14 cellular contexts compared by ENCODE assay signal in the genomic region with DNA sequence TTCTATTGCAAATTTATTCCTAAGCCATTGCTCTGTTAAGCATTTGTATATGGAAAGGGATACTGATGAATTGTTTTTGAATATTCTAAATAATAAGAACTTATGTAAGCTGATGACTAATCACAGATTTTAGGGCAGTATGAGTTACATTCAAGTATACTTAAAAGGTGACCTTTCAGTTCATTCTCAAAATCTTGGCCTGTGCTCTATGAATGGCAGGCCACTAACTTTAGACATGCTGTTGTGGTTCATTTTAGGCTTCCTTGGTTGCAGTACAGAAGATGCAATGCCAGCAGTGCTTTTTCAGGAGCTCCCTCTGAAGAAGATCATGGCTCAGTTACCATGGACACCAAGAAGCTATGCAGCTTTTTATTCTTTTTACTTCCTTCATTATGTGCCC.
"Had no signal": no experiment of that assay in that cellular context is flagged by ENCODE, and none has a peak within 500 bp of the region (broad histone marks: within the 10 kb centered on the region; RNA-seq: fewer than 3 reads in every experiment).

No MANE protein-coding gene starts in this region.

- H3K27ac ChIP-seq: neutrophil, right atrium auricular region, tibial nerve, vagina had no signal

- H3K4me3 ChIP-seq: right atrium auricular region, tibial nerve, vagina had no signal

- H3K9me3 Mint-ChIP-seq: activated naive CD4-positive, alpha-beta T cell treated with anti-CD3 and anti-CD28 coated beads, Interleukin-2, amount 10 ng/mL, durations not matched to agents 7 days and 5 days; activated T-helper 2 cell treated with anti-CD3 and anti-CD28 coated beads, Interferon-gamma antibody, Interleukin-2, Interleukin-4, amounts not matched to agents 10 μg/mL and 5 μg/mL and 100 μg/mL, durations not matched to agents 14 hours and 24 hours and 36 hours; stimulated activated effector memory CD8-positive, alpha-beta T cell treated with anti-CD3 and anti-CD28 coated beads, Interleukin-12 subunit alpha, Interleukin-12 subunit beta, amount 100 ng/mL, for 72 hours had no signal

- H3K36me3 ChIP-seq: brain microvascular endothelial cell, neutrophil, right atrium auricular region, tibial nerve, vagina had no signal

- H3K4me1 ChIP-seq: right atrium auricular region, tibial nerve, vagina had no signal

- H3K27me3 Mint-ChIP-seq: activated naive CD4-positive, alpha-beta T cell treated with anti-CD3 and anti-CD28 coated beads, Interleukin-2, amount 10 ng/mL, durations not matched to agents 7 days and 5 days; naive thymus-derived CD4-positive, alpha-beta T cell had no signal

- ATAC-seq: activated CD4-positive, CD25-positive, alpha-beta regulatory T cell treated with anti-CD3 and anti-CD28 coated beads, Interleukin-2, amount 50 U/mL, for 24 hours; left colon; naive thymus-derived CD4-positive, alpha-beta T cell; stimulated activated effector memory CD8-positive, alpha-beta T cell treated with anti-CD3 and anti-CD28 coated beads, Interleukin-12 subunit alpha, Interleukin-12 subunit beta, amount 100 ng/mL, for 72 hours had no signal

- H3K9me3 ChIP-seq: neutrophil, right atrium auricular region, tibial nerve, vagina had no signal

- DNase-seq: activated naive CD4-positive, alpha-beta T cell treated with anti-CD3 and anti-CD28 coated beads, Interleukin-2, amount 10 ng/mL, durations not matched to agents 7 days and 5 days; brain microvascular endothelial cell; cerebellar nuclear complex; hypothalamus; left colon; naive thymus-derived CD4-positive, alpha-beta T cell; small intestine had no signal

- H3K4me3 Mint-ChIP-seq: activated naive CD4-positive, alpha-beta T cell treated with anti-CD3 and anti-CD28 coated beads, Interleukin-2, amount 10 ng/mL, durations not matched to agents 7 days and 5 days; naive thymus-derived CD4-positive, alpha-beta T cell; stimulated activated effector memory CD8-positive, alpha-beta T cell treated with anti-CD3 and anti-CD28 coated beads, Interleukin-12 subunit alpha, Interleukin-12 subunit beta, amount 100 ng/mL, for 72 hours had no signal

- H3K27me3 ChIP-seq: brain microvascular endothelial cell, neutrophil, right atrium auricular region, tibial nerve, vagina had no signal

- H3K4me1 Mint-ChIP-seq: activated naive CD4-positive, alpha-beta T cell treated with anti-CD3 and anti-CD28 coated beads, Interleukin-2, amount 10 ng/mL, durations not matched to agents 7 days and 5 days; naive thymus-derived CD4-positive, alpha-beta T cell; stimulated activated effector memory CD8-positive, alpha-beta T cell treated with anti-CD3 and anti-CD28 coated beads, Interleukin-12 subunit alpha, Interleukin-12 subunit beta, amount 100 ng/mL, for 72 hours had no signal

- H3K36me3 Mint-ChIP-seq: activated naive CD4-positive, alpha-beta T cell treated with anti-CD3 and anti-CD28 coated beads, Interleukin-2, amount 10 ng/mL, durations not matched to agents 7 days and 5 days; naive thymus-derived CD4-positive, alpha-beta T cell; stimulated activated effector memory CD8-positive, alpha-beta T cell treated with anti-CD3 and anti-CD28 coated beads, Interleukin-12 subunit alpha, Interleukin-12 subunit beta, amount 100 ng/mL, for 72 hours had no signal

- H3K27ac Mint-ChIP-seq: activated naive CD4-positive, alpha-beta T cell treated with anti-CD3 and anti-CD28 coated beads, Interleukin-2, amount 10 ng/mL, durations not matched to agents 7 days and 5 days; activated T-helper 2 cell treated with anti-CD3 and anti-CD28 coated beads, Interferon-gamma antibody, Interleukin-2, Interleukin-4, amounts not matched to agents 10 μg/mL and 5 μg/mL and 100 μg/mL, durations not matched to agents 14 hours and 24 hours and 36 hours; naive thymus-derived CD4-positive, alpha-beta T cell; stimulated activated effector memory CD8-positive, alpha-beta T cell treated with anti-CD3 and anti-CD28 coated beads, Interleukin-12 subunit alpha, Interleukin-12 subunit beta, amount 100 ng/mL, for 72 hours had no signal
